Comparison of ENCODE assay signal across 22 cellular contexts in the genomic region with DNA sequence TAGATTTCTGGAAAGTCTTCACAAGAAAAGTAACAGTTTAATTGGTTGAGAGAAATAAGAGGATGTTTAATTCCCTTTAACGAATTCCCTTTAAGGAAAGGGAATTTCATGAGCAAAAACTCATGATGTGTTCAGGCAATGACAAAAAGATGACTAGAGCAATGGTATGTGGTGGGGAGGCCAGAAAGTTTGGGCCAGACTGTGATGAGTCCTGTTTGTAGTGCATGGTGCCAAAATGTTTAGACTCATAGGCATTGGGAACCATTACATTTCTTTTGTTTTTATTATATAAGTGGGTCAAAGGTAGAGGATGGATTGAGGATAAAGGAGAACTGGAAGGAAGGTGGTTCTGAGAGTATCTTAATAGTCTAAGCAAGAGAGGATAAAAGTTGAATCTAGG.
"Had no signal": no experiment of that assay in that cellular context is flagged by ENCODE, and none has a peak within 500 bp of the region (broad histone marks: within the 10 kb centered on the region; RNA-seq: fewer than 3 reads in every experiment).

No MANE protein-coding gene starts in this region.

- H3K4me3 Mint-ChIP-seq: activated B cell treated with CpG ODN at 0.5 μM for 24 hours; activated CD4-positive, alpha-beta T cell treated with anti-CD3 and anti-CD28 coated beads, Interleukin-2, amount 10 ng/mL, durations not matched to agents 24 days and 14 days; dendritic cell treated with granulocyte-macrophage colony-stimulating factor and Interleukin-4, amounts not matched to agents 40 ng/mL and 50 ng/mL, for 4 days; effector memory CD8-positive, alpha-beta T cell; nephron; T-helper 1 cell treated with Interleukin-12 subunit alpha and Interleukin-12 subunit beta and Interleukin-4 antibody, amounts not matched to agents 30 μg/mL and 1 μg/mL, for 36 hours had no signal

- H3K4me1 ChIP-seq: adrenal gland, lower lobe of right lung, prostate gland, right lobe of liver, suprapubic skin, upper lobe of right lung had no signal

- H3K27me3 Mint-ChIP-seq: activated B cell treated with CpG ODN at 0.5 μM for 24 hours; activated CD4-positive, alpha-beta T cell treated with anti-CD3 and anti-CD28 coated beads, Interleukin-2, amount 10 ng/mL, durations not matched to agents 24 days and 14 days; dendritic cell treated with granulocyte-macrophage colony-stimulating factor and Interleukin-4, amounts not matched to agents 40 ng/mL and 50 ng/mL, for 4 days; effector memory CD8-positive, alpha-beta T cell had no signal

- H3K27ac Mint-ChIP-seq: activated CD4-positive, alpha-beta T cell treated with anti-CD3 and anti-CD28 coated beads, Interleukin-2, amount 10 ng/mL, durations not matched to agents 24 days and 14 days; nephron; T-helper 1 cell treated with Interleukin-12 subunit alpha and Interleukin-12 subunit beta and Interleukin-4 antibody, amounts not matched to agents 30 μg/mL and 1 μg/mL, for 36 hours had no signal

- DNase-seq: activated B cell treated with CpG ODN at 0.5 μM for 24 hours; activated CD4-positive, alpha-beta T cell treated with anti-CD3 and anti-CD28 coated beads, Interleukin-2, amount 10 ng/mL, durations not matched to agents 24 days and 14 days; activated CD8-positive, alpha-beta memory T cell treated with anti-CD3 and anti-CD28 coated beads for 24 hours; activated naive CD4-positive, alpha-beta T cell treated with anti-CD3 and anti-CD28 coated beads, Interleukin-2, amount 50 U/mL, for 16 hours; adrenal gland; central memory CD4-positive, alpha-beta T cell; effector memory CD8-positive, alpha-beta T cell; foreskin melanocyte; head of caudate nucleus; left cardiac atrium; lower lobe of right lung; occipital lobe; right lobe of liver; stimulated activated CD4-positive, alpha-beta T cell treated with anti-CD3 and anti-CD28 coated beads, Interleukin-2, amount 100 ng/mL, for 24 hours; stimulated activated naive CD4-positive, alpha-beta T cell; upper lobe of right lung had no signal

- ATAC-seq: effector memory CD8-positive, alpha-beta T cell; left cardiac atrium; lower lobe of right lung; right lobe of liver; upper lobe of right lung had no signal

- H3K27me3 ChIP-seq: adrenal gland, right lobe of liver, suprapubic skin, upper lobe of right lung had no signal

- H3K9me3 ChIP-seq: adrenal gland, lower lobe of right lung, prostate gland, right lobe of liver, suprapubic skin, upper lobe of right lung had no signal

- H3K4me1 Mint-ChIP-seq: nephron had no signal

- H3K36me3 ChIP-seq: adrenal gland, prostate gland, right lobe of liver had no signal

- H3K9me3 Mint-ChIP-seq: activated B cell treated with CpG ODN at 0.5 μM for 24 hours; activated CD4-positive, alpha-beta T cell treated with anti-CD3 and anti-CD28 coated beads, Interleukin-2, amount 10 ng/mL, durations not matched to agents 24 days and 14 days; activated T-helper 2 cell treated with anti-CD3 and anti-CD28 coated beads, Interferon-gamma antibody, Interleukin-2, Interleukin-4, amounts not matched to agents 10 μg/mL and 5 μg/mL and 100 μg/mL, durations not matched to agents 14 hours and 24 hours and 36 hours; dendritic cell treated with granulocyte-macrophage colony-stimulating factor and Interleukin-4, amounts not matched to agents 40 ng/mL and 50 ng/mL, for 4 days; effector memory CD8-positive, alpha-beta T cell; nephron; T-helper 1 cell treated with Interleukin-12 subunit alpha and Interleukin-12 subunit beta and Interleukin-4 antibody, amounts not matched to agents 30 μg/mL and 1 μg/mL, for 36 hours had no signal

- H3K27ac ChIP-seq: adrenal gland, lower lobe of right lung, prostate gland, right lobe of liver, suprapubic skin, upper lobe of right lung had no signal

- H3K4me3 ChIP-seq: adrenal gland, lower lobe of right lung, prostate gland, right lobe of liver, suprapubic skin, upper lobe of right lung had no signal
